In the genomic region with DNA sequence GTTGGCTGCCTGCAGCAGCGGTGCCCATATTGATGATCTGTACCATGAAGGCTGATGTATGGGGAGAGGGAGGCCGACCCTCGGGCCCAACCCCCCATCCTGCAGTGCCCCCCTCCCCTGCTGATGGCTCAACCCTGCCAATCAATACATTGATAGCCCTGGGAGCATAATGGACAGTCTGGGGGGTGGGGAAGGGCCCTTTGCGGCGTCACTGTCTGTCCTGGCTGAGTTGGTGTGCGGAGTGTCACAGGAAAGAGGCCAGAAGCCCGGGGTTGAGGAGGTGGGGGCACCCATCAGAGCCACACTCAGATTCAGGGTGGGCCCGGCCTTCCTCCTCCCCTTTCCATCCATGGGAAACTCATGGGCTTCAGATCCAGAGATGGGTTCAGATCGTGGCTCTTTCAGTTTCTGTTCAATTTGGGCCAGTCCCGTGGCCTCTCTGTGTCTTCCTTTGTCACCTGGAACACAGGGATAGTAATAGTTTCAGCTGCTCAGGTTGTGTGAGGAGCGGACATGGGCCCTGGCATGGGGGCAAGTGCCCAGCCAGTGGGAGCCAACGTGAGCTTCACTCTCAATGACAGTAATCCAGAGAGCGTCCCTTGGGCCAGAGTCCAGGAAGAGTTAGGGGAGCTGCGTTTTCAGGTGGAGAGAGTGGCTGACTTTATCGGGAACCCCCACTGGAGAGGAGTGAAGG, we compare ENCODE assay signal across 16 cellular contexts. TPM values are rescaled to one million over a fixed set of nuclear protein-coding genes. Genes with fewer than 3 reads are reported as not detected.
"Had no signal": no experiment of that assay in that cellular context is flagged by ENCODE, and none has a peak within 500 bp of the region (broad histone marks: within the 10 kb centered on the region; RNA-seq: fewer than 3 reads in every experiment).

No MANE protein-coding gene starts in this region.

- H3K4me3 Mint-ChIP-seq: activated CD8-positive, alpha-beta memory T cell treated with anti-CD3 and anti-CD28 coated beads, Interleukin-2, amount 10 ng/mL, durations not matched to agents 7 days and 5 days; activated naive CD4-positive, alpha-beta T cell treated with anti-CD3 and anti-CD28 coated beads for 36 hours; effector memory CD8-positive, alpha-beta T cell; nephron progenitor cell; stimulated activated effector memory CD8-positive, alpha-beta T cell treated with anti-CD3 and anti-CD28 coated beads, Interleukin-12 subunit alpha, Interleukin-12 subunit beta, amount 100 ng/mL, for 72 hours had no signal

- H3K27me3 ChIP-seq: adrenal gland, right atrium auricular region, upper lobe of left lung had no signal

- H3K27ac Mint-ChIP-seq: activated CD8-positive, alpha-beta memory T cell treated with anti-CD3 and anti-CD28 coated beads, Interleukin-2, amount 10 ng/mL, durations not matched to agents 7 days and 5 days; activated naive CD4-positive, alpha-beta T cell treated with anti-CD3 and anti-CD28 coated beads for 36 hours; nephron progenitor cell; stimulated activated effector memory CD8-positive, alpha-beta T cell treated with anti-CD3 and anti-CD28 coated beads, Interleukin-12 subunit alpha, Interleukin-12 subunit beta, amount 100 ng/mL, for 72 hours had no signal

- H3K4me3 ChIP-seq: adrenal gland, coronary artery, right atrium auricular region, smooth muscle cell, upper lobe of left lung had no signal

- H3K4me1 ChIP-seq: adrenal gland, right atrium auricular region, upper lobe of left lung had no signal

- H3K9me3 Mint-ChIP-seq: activated naive CD4-positive, alpha-beta T cell treated with anti-CD3 and anti-CD28 coated beads for 36 hours; effector memory CD8-positive, alpha-beta T cell; nephron progenitor cell; stimulated activated effector memory CD8-positive, alpha-beta T cell treated with anti-CD3 and anti-CD28 coated beads, Interleukin-12 subunit alpha, Interleukin-12 subunit beta, amount 100 ng/mL, for 72 hours had no signal

- H3K27ac ChIP-seq: adrenal gland, coronary artery, right atrium auricular region, upper lobe of left lung had no signal

- H3K36me3 ChIP-seq: adrenal gland, right atrium auricular region, upper lobe of left lung had no signal

- H3K27me3 Mint-ChIP-seq: activated CD8-positive, alpha-beta memory T cell treated with anti-CD3 and anti-CD28 coated beads, Interleukin-2, amount 10 ng/mL, durations not matched to agents 7 days and 5 days had no signal

- H3K36me3 Mint-ChIP-seq: activated CD8-positive, alpha-beta memory T cell treated with anti-CD3 and anti-CD28 coated beads, Interleukin-2, amount 10 ng/mL, durations not matched to agents 7 days and 5 days; stimulated activated effector memory CD8-positive, alpha-beta T cell treated with anti-CD3 and anti-CD28 coated beads, Interleukin-12 subunit alpha, Interleukin-12 subunit beta, amount 100 ng/mL, for 72 hours had no signal

- DNase-seq: activated CD4-positive, alpha-beta T cell treated with anti-CD3 and anti-CD28 coated beads, Interleukin-2, amount 50 U/mL, for 48 hours; activated CD4-positive, CD25-positive, alpha-beta regulatory T cell treated with anti-CD3 and anti-CD28 coated beads, Interleukin-2, amount 50 U/mL, for 72 hours; activated CD8-positive, alpha-beta memory T cell treated with anti-CD3 and anti-CD28 coated beads, Interleukin-2, amount 10 ng/mL, durations not matched to agents 7 days and 5 days; activated naive CD4-positive, alpha-beta T cell treated with anti-CD3 and anti-CD28 coated beads for 36 hours; caudate nucleus; effector memory CD8-positive, alpha-beta T cell; nephron progenitor cell; T-helper 9 cell; upper lobe of left lung had no signal

- H3K9me3 ChIP-seq: adrenal gland, right atrium auricular region, upper lobe of left lung had no signal

- ATAC-seq: activated CD8-positive, alpha-beta memory T cell treated with anti-CD3 and anti-CD28 coated beads, Interleukin-2, amount 10 ng/mL, durations not matched to agents 7 days and 5 days; effector memory CD8-positive, alpha-beta T cell; stimulated activated effector memory CD8-positive, alpha-beta T cell treated with anti-CD3 and anti-CD28 coated beads, Interleukin-12 subunit alpha, Interleukin-12 subunit beta, amount 100 ng/mL, for 72 hours had no signal

RNA-seq across cellular contexts. Expression of gene FGF18, which starts 9.5 kb away (rescaled TPM):
- total RNA-seq: activated CD8-positive, alpha-beta memory T cell treated with anti-CD3 and anti-CD28 coated beads, Interleukin-2, amount 10 ng/mL, durations not matched to agents 7 days and 5 days; epithelial cell of proximal tubule; SK-MEL-5; smooth muscle cell had no signal
